12 cellular contexts compared by ENCODE assay signal in genomic region chr11:61004841-61005240, GRCh38. TPM values are rescaled to one million over a fixed set of nuclear protein-coding genes. Genes with fewer than 3 reads are reported as not detected.
DNase-seq lines count a peak whose midpoint lies in the region; ATAC-seq and TF ChIP-seq lines count a peak whose summit lies in the region.
"Had no signal": no experiment of that assay in that cellular context is flagged by ENCODE, and none has a peak within 500 bp of the region (broad histone marks: within the 10 kb centered on the region; RNA-seq: fewer than 3 reads in every experiment).

No MANE protein-coding gene starts in this region.

- H3K79me2 ChIP-seq in PC-3 (ENCODE audit: low read length) = no peaks in the 10 kb centered on the region

- no peaks in the 10 kb centered on the region for H3K9me2 ChIP-seq in PC-3 (replicated peaks; ENCODE audit: low read length)

- POLR2A ChIA-PET in PC-3 (lab: Charles Lee; ENCODE audit: unreplicated experiment) = no interaction called here

- TF ChIP-seq POLR2A in NB4 (IDR thresholded peaks at IDR 0.05; ENCODE audit: extremely low read depth, insufficient read length) = no peak

- no peaks in the 10 kb centered on the region for H3K36me3 ChIP-seq in PC-3 (ENCODE audit: low read depth, low read length)
- H3K36me3 ChIP-seq: left lung, MG63 had no signal

- H3F3A ChIP-seq in PC-3 (ENCODE audit: low read length, unreplicated experiment) = no peaks in the 10 kb centered on the region

- CTCF ChIA-PET in PC-3 (lab: Charles Lee) = no interaction called here

- H3K27ac ChIP-seq in PC-3 (ENCODE audit: low read length) = no peak overlapping the region
- H3K27ac ChIP-seq: left lung had no signal

- BruUV-seq in PC-3 (replicated peaks; lab: Mats Ljungman, UMichigan) = no TSS peak

- no peaks in the 10 kb centered on the region for H3K9me3 ChIP-seq in PC-3 (ENCODE audit: low read length)
- H3K9me3 ChIP-seq: left lung, MG63 had no signal

- TF ChIP-seq CTCF in NB4 (IDR thresholded peaks at IDR 0.05; ENCODE audit: low read depth, low read length) (no peak), PC-3 (conservative IDR thresholded peaks at IDR 0.05; ENCODE audit: low read depth, low read length) (no peak)

- no peak overlapping the region for H3K4me3 ChIP-seq in NB4 (ENCODE audit: low read depth, low read length)
- H3K4me3 ChIP-seq in PC-3 (ENCODE audit: low read length) = no peak overlapping the region
- H3K4me3 ChIP-seq: left lung, MG63 had no signal

- intact Hi-C loops in sciatic nerve (cut with DNase I) (no loop called here), PC-3 (cut with micrococcal nuclease) (no loop called here)

- no peaks in the 10 kb centered on the region for H4K20me1 ChIP-seq in PC-3 (ENCODE audit: low read length)

- H3K27me3 ChIP-seq in PC-3 (ENCODE audit: low read length) = peaks cover 44% of the 10 kb centered on the region
- H3K27me3 ChIP-seq: MG63 had no signal

- no peak overlapping the region for H3K4me2 ChIP-seq in PC-3 (ENCODE audit: low read length)

- H2AFZ ChIP-seq in PC-3 (ENCODE audit: low read length) = no peak overlapping the region

- DNase-seq in activated CD4-positive, CD25-positive, alpha-beta regulatory T cell treated with anti-CD3 and anti-CD28 coated beads, Interleukin-2, amount 50 U/mL, for 72 hours = no peak
- DNase-seq in NB4 (ENCODE audit: low read depth) (peak; percentile 82), amniotic epithelial cell (ENCODE audit: low read depth) (peak; percentile 51), sciatic nerve (ENCODE audit: low spot score) (no peak), amygdala (lab: John Stamatoyannopoulos, UW) (no peak), PC-3 (no peak)
- DNase-seq: left lung, MG63 had no signal

- no peak overlapping the region for H3K9ac ChIP-seq in PC-3 (ENCODE audit: low read length)

- H3K4me1 ChIP-seq in PC-3 (ENCODE audit: insufficient read depth, low read length) = no peaks in the 10 kb centered on the region; the same call in 1 of the 2 replicates

- ATAC-seq in activated CD4-positive, CD25-positive, alpha-beta regulatory T cell treated with anti-CD3 and anti-CD28 coated beads, Interleukin-2, amount 50 U/mL, for 24 hours = peak; percentile 61 to 64
- ATAC-seq in sciatic nerve (peak; percentile 42), SK-N-SH treated with all-trans-retinoic acid at 6 μM for 48 hours (no peak), PC-3 (no peak)
- ATAC-seq: left lung had no signal

TF ChIP-seq in SK-N-SH treated with all-trans-retinoic acid at 6 μM for 48 hours, 23 proteins besides CTCF, POLR2A, EP300 and RAD21:
- no peak for TF ChIP-seq TSHZ2 (CRISPR knock-in tag; IDR thresholded peaks at IDR 0.05)
- no peak for TF ChIP-seq TCF4 (CRISPR knock-in tag; IDR thresholded peaks at IDR 0.05; ENCODE audit: borderline replicate concordance)
- TF ChIP-seq OSR1 (CRISPR knock-in tag; IDR thresholded peaks at IDR 0.05) = no peak
- TF ChIP-seq GLIS3 (CRISPR knock-in tag; IDR thresholded peaks at IDR 0.05) = no peak
- TF ChIP-seq CSRNP3 (CRISPR knock-in tag; IDR thresholded peaks at IDR 0.05) = no peak
- TF ChIP-seq ZNF8 (CRISPR knock-in tag; IDR thresholded peaks at IDR 0.05) = no peak
- no peak for TF ChIP-seq CSDC2 (CRISPR knock-in tag; IDR thresholded peaks at IDR 0.05)
- TF ChIP-seq ZNF565 (CRISPR knock-in tag; conservative IDR thresholded peaks at IDR 0.05; ENCODE audit: low read depth) = no peak
- TF ChIP-seq ZNF70 (CRISPR knock-in tag; IDR thresholded peaks at IDR 0.05) = no peak
- no peak for TF ChIP-seq POU6F1 (CRISPR knock-in tag; IDR thresholded peaks at IDR 0.05; ENCODE audit: borderline replicate concordance, low read depth)
- no peak for TF ChIP-seq ARNTL (CRISPR knock-in tag; IDR thresholded peaks at IDR 0.05; ENCODE audit: borderline replicate concordance, low read depth)
- TF ChIP-seq, protein P1, sequence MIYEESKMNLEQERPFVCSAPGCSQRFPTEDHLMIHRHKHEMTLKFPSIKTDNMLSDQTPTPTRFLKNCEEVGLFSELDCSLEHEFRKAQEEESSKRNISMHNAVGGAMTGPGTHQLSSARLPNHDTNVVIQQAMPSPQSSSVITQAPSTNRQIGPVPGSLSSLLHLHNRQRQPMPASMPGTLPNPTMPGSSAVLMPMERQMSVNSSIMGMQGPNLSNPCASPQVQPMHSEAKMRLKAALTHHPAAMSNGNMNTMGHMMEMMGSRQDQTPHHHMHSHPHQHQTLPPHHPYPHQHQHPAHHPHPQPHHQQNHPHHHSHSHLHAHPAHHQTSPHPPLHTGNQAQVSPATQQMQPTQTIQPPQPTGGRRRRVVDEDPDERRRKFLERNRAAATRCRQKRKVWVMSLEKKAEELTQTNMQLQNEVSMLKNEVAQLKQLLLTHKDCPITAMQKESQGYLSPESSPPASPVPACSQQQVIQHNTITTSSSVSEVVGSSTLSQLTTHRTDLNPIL (CRISPR knock-in tag; IDR thresholded peaks at IDR 0.05; ENCODE audit: low read depth) = no peak
- TF ChIP-seq RARB (CRISPR knock-in tag; IDR thresholded peaks at IDR 0.05) = no peak
- TF ChIP-seq ESRRG (CRISPR knock-in tag; IDR thresholded peaks at IDR 0.05) = no peak

RNA-seq across cellular contexts. Expression of gene CD6, which starts 33.4 kb away (rescaled TPM):
- total RNA-seq in sciatic nerve (2.5 TPM), PC-3 (2014; rRNA removed) (not detected in 2 replicates)
- total RNA-seq: G401, pulmonary artery endothelial cell had no signal

RNA-seq across cellular contexts. Expression of gene SLC15A3, which starts 52.9 kb away (rescaled TPM):
- total RNA-seq in sciatic nerve (49.4 TPM), PC-3 (2014; rRNA removed) (not detected in 2 replicates)
- total RNA-seq: G401 had no signal

Comparison
In these comparisons a context has a peak if more than half of its experiments do, and no peak if none do; other contexts are left out.
1. ATAC-seq: peak in activated CD4-positive, CD25-positive, alpha-beta regulatory T cell treated with anti-CD3 and anti-CD28 coated beads, Interleukin-2, amount 50 U/mL, for 24 hours (2 of 2) and sciatic nerve (single experiment); none in SK-N-SH treated with all-trans-retinoic acid at 6 μM for 48 hours (single experiment) and PC-3 (single experiment).
2. DNase-seq: peak in NB4 (single experiment) and amniotic epithelial cell (single experiment); none in activated CD4-positive, CD25-positive, alpha-beta regulatory T cell treated with anti-CD3 and anti-CD28 coated beads, Interleukin-2, amount 50 U/mL, for 72 hours (single experiment), sciatic nerve (single experiment), amygdala (0 of 56) and PC-3 (single experiment).
3. RNA of gene SLC15A3, which starts 52.9 kb away (total RNA-seq): 49.4 TPM in sciatic nerve (single experiment); not detected in PC-3; every median in the first group is over 10 times any median in the second.